In the genomic region with DNA sequence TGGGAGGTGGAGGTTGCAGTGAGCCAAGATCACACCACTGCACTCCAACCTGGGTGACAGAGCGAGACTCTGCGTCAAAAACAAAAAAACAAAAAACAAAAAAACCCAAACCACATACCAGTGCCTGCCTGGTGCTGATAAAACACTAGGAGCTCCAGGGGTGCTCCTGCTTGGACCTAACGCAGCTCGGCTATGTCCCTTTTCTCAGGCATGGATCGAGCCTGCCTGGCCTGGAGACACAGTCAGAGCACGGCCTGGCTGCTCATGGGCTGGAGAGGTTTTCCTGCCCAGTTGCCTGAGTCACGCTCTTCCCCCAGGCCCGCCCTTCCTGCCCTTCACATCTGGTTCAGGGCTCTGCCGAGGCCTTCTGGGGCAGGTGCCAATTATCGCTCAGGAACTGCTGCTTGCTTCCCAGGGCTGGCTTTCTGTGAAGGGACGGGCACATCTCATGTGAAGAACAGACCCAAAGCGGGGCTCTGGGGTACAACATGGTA, we compare ENCODE assay signal across 8 cellular contexts. TPM values are rescaled to one million over a fixed set of nuclear protein-coding genes. Genes with fewer than 3 reads are reported as not detected.
A peak's percentile ranks its signal among the peaks of the same experiment; 100 is the strongest.
DNase-seq lines count a peak whose midpoint lies in the region; ATAC-seq and TF ChIP-seq lines count a peak whose summit lies in the region.

No MANE protein-coding gene starts in this region.

- DNase-seq in EH (ENCODE audit: low read depth) (peak; percentile 90), Peyer's patch (peak in 2 of 3 donors; percentile 28 to 74), fibroblast of peridontal ligament (ENCODE audit: extremely low read depth) (peak; percentile 86), prostate gland (ENCODE audit: low spot score) (no peak), activated T-cell treated with anti-CD3 and anti-CD28 coated beads for 4 hours (no peak)

- H3K4me3 ChIP-seq in Peyer's patch (no peak overlapping the region), prostate gland (no peak overlapping the region)

- no peaks in the 10 kb centered on the region for H3K4me1 ChIP-seq in Peyer's patch
- no peaks in the 10 kb centered on the region for H3K4me1 ChIP-seq in prostate gland (replicated peaks)

- TF ChIP-seq CTCF in Peyer's patch (IDR thresholded peaks at IDR 0.05) = no peak
- no peak for TF ChIP-seq CTCF in prostate gland (IDR thresholded peaks at IDR 0.05)

- H3K9me3 ChIP-seq in Peyer's patch (no peaks in the 10 kb centered on the region), prostate gland (no peaks in the 10 kb centered on the region)

- WGBS in prostate gland = 56% methylated on average over 12 of the region's 12 CpGs

- no peaks in the 10 kb centered on the region for H3K27me3 ChIP-seq in Peyer's patch
- H3K27me3 ChIP-seq in prostate gland (replicated peaks; ENCODE audit: insufficient read depth) = no peaks in the 10 kb centered on the region

- no peak for ATAC-seq in HG03108 (IDR thresholded peaks at IDR 0.05; ENCODE audit: unreplicated experiment)
- ATAC-seq in GM18511 (IDR thresholded peaks at IDR 0.05; ENCODE audit: unreplicated experiment) = no peak
- no peak for ATAC-seq in HG02884 (IDR thresholded peaks at IDR 0.05; ENCODE audit: unreplicated experiment)

- H3K36me3 ChIP-seq in Peyer's patch (no peaks in the 10 kb centered on the region), prostate gland (no peaks in the 10 kb centered on the region)

- intact Hi-C loops in prostate gland (cut with DNase I) = no loop called here

- peak overlapping the region in 3 of 4 donors; percentile 20 to 66 (median 51) for H3K27ac ChIP-seq in Peyer's patch
- peak overlapping the region; percentile 31 to 35 for H3K27ac ChIP-seq in prostate gland

- TF ChIP-seq POLR2A in Peyer's patch (IDR thresholded peaks at IDR 0.05) (no peak), prostate gland (IDR thresholded peaks at IDR 0.05) (no peak)

RNA-seq across cellular contexts. Expression of a gene that starts 12.6 kb away (rescaled TPM):
- total RNA-seq in Peyer's patch (not detected), prostate gland (1 to 10 TPM in 1 of 2 donors, under 1 TPM in 1; under 0.01 to 1.1 TPM)

Comparison
In these comparisons a context has a peak if more than half of its experiments do, and no peak if none do; other contexts are left out.
1. DNase-seq: peak in EH (single experiment), Peyer's patch (2 of 3) and fibroblast of peridontal ligament (single experiment); none in prostate gland (single experiment) and activated T-cell treated with anti-CD3 and anti-CD28 coated beads for 4 hours (single experiment).